7 cellular contexts compared by ENCODE assay signal in the genomic region with DNA sequence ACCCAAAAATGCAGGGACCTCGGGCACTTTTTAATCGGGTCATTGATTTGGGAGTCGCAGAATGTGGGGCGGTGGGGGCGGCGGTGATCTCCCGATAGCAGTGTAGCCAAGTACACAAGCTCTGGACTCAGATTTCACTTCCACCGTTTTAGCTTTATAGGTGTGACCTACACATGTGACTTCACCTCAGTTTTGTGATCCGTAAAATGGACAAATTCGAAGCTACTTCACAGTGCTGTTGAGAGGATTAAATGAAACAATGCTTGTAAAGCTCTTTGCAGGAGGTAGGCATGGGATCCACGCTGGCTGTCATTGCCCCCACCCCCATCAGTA. TPM values are rescaled to one million over a fixed set of nuclear protein-coding genes. Genes with fewer than 3 reads are reported as not detected.
DNase-seq lines count a peak whose midpoint lies in the region; ATAC-seq and TF ChIP-seq lines count a peak whose summit lies in the region.
"Had no signal": no experiment of that assay in that cellular context is flagged by ENCODE, and none has a peak within 500 bp of the region (broad histone marks: within the 10 kb centered on the region; RNA-seq: fewer than 3 reads in every experiment).

No MANE protein-coding gene starts in this region.

- H3K4me1 ChIP-seq in thymus (ENCODE audit: control insufficient read depth, insufficient read depth, low read length), result peaks cover 14% of the 10 kb centered on the region

- no peak for ATAC-seq in CD4-positive, alpha-beta T cell (ENCODE audit: poor library complexity)
- ATAC-seq in HG03378 (IDR thresholded peaks at IDR 0.05; ENCODE audit: unreplicated experiment), result no peak

- TF ChIP-seq CTCF in CD4-positive, alpha-beta T cell (IDR thresholded peaks at IDR 0.05), result no peak
- TF ChIP-seq CTCF in fibroblast of pulmonary artery (IDR thresholded peaks at IDR 0.05; ENCODE audit: low read length, missing control alignments), result no peak

- CTCF ChIA-PET in CD4-positive, alpha-beta T cell (lab: Charles Lee), result interaction anchor here (1.0 to 3.6 kb wide), 3 partner anchors 12 to 47 kb away, joined by 3 to 19 read pairs (median 7); no protein-coding TSS in a partner anchor

- 17% methylated on average over 11 of the region's 11 CpGs for whole genome bisulfite sequencing in thymus

- H3K36me3 Mint-ChIP-seq in CD4-positive, alpha-beta T cell (ENCODE audit: low read depth), result peaks cover 57% of the 10 kb centered on the region

- H3K36me3 ChIP-seq in thymus (ENCODE audit: control insufficient read depth, insufficient read depth), result peaks cover 13% of the 10 kb centered on the region

- peak overlapping the region; percentile 95 for H3K27ac ChIP-seq in CD4-positive, alpha-beta T cell (ENCODE audit: low read depth, low read length)
- H3K27ac ChIP-seq in thymus (ENCODE audit: low read depth), result no peak overlapping the region

- no peaks in the 10 kb centered on the region for H3K9me3 Mint-ChIP-seq in CD4-positive, alpha-beta T cell

- H3K4me3 ChIP-seq in fibroblast of pulmonary artery (replicated peaks; ENCODE audit: low read depth, low read length) (peak overlapping the region; percentile 82), thymus (ENCODE audit: low read length) (peak overlapping the region; percentile 70)

- DNase-seq in CD4-positive, alpha-beta T cell, result no peak
- DNase-seq in NCI-H748 treated with DMSO at 0.1 percent for 48 hours (lab: John Stamatoyannopoulos, UW) (peak; percentile 4), fibroblast of pulmonary artery (ENCODE audit: low read depth) (peak; percentile 27), NCI-H2107 treated with DMSO at 0.1 percent for 48 hours (lab: John Stamatoyannopoulos, UW; ENCODE audit: unreplicated experiment) (no peak)

- intact Hi-C loops in CD4-positive, alpha-beta T cell (cut with DNase I, micrococcal nuclease), result loop anchor here (5.0 to 10.0 kb wide), 4 partner anchors 36 to 1501 kb away; a partner anchor contains a TSS

- no peaks in the 10 kb centered on the region for H3K27me3 Mint-ChIP-seq in CD4-positive, alpha-beta T cell

- POLR2A ChIA-PET in CD4-positive, alpha-beta T cell (lab: Charles Lee), result interaction anchor here (0.7 to 2.6 kb wide), 5 partner anchors 9 to 147 kb away, joined by 3 to 24 read pairs (median 3); a partner anchor contains a TSS

- H3K4me3 Mint-ChIP-seq in CD4-positive, alpha-beta T cell, result peak overlapping the region; percentile 97

- H3K27ac Mint-ChIP-seq in CD4-positive, alpha-beta T cell, result peak overlapping the region; percentile 99

- no peaks in the 10 kb centered on the region for H3K27me3 ChIP-seq in CD4-positive, alpha-beta T cell (ENCODE audit: control insufficient read depth, insufficient read depth, low read length)
- H3K27me3 ChIP-seq in thymus (ENCODE audit: control insufficient read depth, insufficient read depth), result no peaks in the 10 kb centered on the region

- peaks cover 40% of the 10 kb centered on the region for H3K4me1 Mint-ChIP-seq in CD4-positive, alpha-beta T cell (ENCODE audit: low read depth)

- H3K9me3 ChIP-seq in CD4-positive, alpha-beta T cell (ENCODE audit: control insufficient read depth, low read length), result no peaks in the 10 kb centered on the region
- no peaks in the 10 kb centered on the region for H3K9me3 ChIP-seq in thymus (ENCODE audit: control insufficient read depth)

RNA-seq across cellular contexts. Expression of a gene that starts 0.5 kb away (rescaled TPM):
- 1 to 10 TPM; 2.9 to 3.3 TPM for total RNA-seq in CD4-positive, alpha-beta T cell
- polyA plus RNA-seq in thymus, result 8.5 TPM

RNA-seq across cellular contexts. Expression of a gene that starts 0.7 kb away (rescaled TPM):
- 10 to 100 TPM; 56.8 to 61.1 TPM for total RNA-seq in CD4-positive, alpha-beta T cell
- 49.8 TPM for polyA plus RNA-seq in thymus

RNA-seq across cellular contexts. Expression of a gene that starts 35.3 kb away (rescaled TPM):
- 10 to 100 TPM; 52.4 to 59.7 TPM for total RNA-seq in CD4-positive, alpha-beta T cell
- 16.7 TPM for polyA plus RNA-seq in thymus

RNA-seq across cellular contexts. Expression of a gene that starts 36.5 kb away (rescaled TPM):
- 1 to 10 TPM in 1 of 2 experiments, under 1 TPM in 1; 0.92 to 1.2 TPM for total RNA-seq in CD4-positive, alpha-beta T cell
- 0.73 TPM for polyA plus RNA-seq in thymus

RNA-seq across cellular contexts. Expression of a gene that starts 50.4 kb away (rescaled TPM):
- 1 to 10 TPM; 1.2 to 2.7 TPM for total RNA-seq in CD4-positive, alpha-beta T cell
- polyA plus RNA-seq in thymus, result 3.7 TPM
- total RNA-seq: T-helper 1 cell treated with Interleukin-12 subunit alpha and Interleukin-12 subunit beta and Interleukin-4 antibody, amounts not matched to agents 30 ng/mL and 1 ng/mL, for 36 hours had no signal

Comparison
In these comparisons a context has a peak if more than half of its experiments do, and no peak if none do; other contexts are left out.
1. DNase-seq: peak in NCI-H748 treated with DMSO at 0.1 percent for 48 hours (single experiment) and fibroblast of pulmonary artery (single experiment); none in CD4-positive, alpha-beta T cell (0 of 10) and NCI-H2107 treated with DMSO at 0.1 percent for 48 hours (single experiment).